Comparison of ENCODE assay signal across 1 cellular context in the genomic region with DNA sequence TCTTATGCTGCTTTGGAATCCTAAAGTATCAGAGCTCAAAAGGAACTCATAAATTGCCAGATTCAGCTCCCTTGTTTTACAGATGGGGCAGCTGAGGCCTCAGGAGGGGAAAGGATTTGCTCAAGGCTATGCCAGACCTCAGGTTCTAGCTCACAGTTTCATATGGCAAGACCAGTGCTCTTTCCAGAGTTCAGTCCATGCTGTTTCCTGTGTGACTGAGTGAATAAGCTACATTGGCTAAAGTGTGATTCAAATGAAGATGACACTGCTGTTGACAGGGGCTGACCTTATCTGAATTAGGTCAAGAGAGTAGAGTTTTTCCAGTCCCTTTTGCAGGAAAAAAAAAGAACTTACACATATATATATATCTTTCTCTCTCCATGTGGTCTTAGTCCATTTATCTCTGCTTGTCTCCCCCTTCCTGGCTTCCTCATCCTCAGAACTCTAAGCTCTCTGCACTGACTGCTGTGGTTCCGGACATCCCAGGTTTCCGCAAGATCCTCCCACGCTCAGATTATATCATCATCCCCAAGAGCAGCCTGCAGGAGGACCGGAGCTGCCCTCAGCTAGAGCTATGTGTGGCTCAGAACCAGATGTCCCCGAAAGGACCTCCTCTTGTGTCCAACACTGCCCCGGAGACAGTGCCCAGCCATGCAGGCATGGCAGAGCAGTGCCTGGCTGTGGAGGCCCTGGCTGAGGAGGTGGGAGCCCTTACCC.
TF ChIP-seq lines count a peak whose summit lies in the region.

No MANE protein-coding gene starts in this region.

TF ChIP-seq in GM12878, 131 proteins besides CTCF, POLR2A, EP300 and RAD21:
- TF ChIP-seq, protein P1, sequence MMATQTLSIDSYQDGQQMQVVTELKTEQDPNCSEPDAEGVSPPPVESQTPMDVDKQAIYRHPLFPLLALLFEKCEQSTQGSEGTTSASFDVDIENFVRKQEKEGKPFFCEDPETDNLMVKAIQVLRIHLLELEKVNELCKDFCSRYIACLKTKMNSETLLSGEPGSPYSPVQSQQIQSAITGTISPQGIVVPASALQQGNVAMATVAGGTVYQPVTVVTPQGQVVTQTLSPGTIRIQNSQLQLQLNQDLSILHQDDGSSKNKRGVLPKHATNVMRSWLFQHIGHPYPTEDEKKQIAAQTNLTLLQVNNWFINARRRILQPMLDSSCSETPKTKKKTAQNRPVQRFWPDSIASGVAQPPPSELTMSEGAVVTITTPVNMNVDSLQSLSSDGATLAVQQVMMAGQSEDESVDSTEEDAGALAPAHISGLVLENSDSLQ (IDR thresholded peaks at IDR 0.05) = no peak
- TF ChIP-seq SP1 (IDR thresholded peaks at IDR 0.05; ENCODE audit: low read depth, low read length) (no peak), ESRRA (IDR thresholded peaks at IDR 0.05; ENCODE audit: low read length) (no peak), SUPT20H (IDR thresholded peaks at IDR 0.05; ENCODE audit: borderline replicate concordance, control insufficient read depth, low read depth, low read length) (no peak), POLR2AphosphoS2 (IDR thresholded peaks at IDR 0.05; ENCODE audit: low read depth, low read length) (no peak), BACH1 (IDR thresholded peaks at IDR 0.05; ENCODE audit: borderline replicate concordance) (no peak), HDAC2 (IDR thresholded peaks at IDR 0.05) (no peak), SIX5 (IDR thresholded peaks at IDR 0.05; ENCODE audit: low read depth, low read length, severe bottlenecking) (no peak), CBX3 (IDR thresholded peaks at IDR 0.05; ENCODE audit: borderline replicate concordance, low read depth) (no peak), KDM1A (IDR thresholded peaks at IDR 0.05; ENCODE audit: borderline replicate concordance) (no peak), TAF1 (IDR thresholded peaks at IDR 0.05; ENCODE audit: borderline replicate concordance, low read depth, low read length) (no peak), STAT3 (IDR thresholded peaks at IDR 0.05; ENCODE audit: low read depth, low read length) (no peak), ZSCAN29 (IDR thresholded peaks at IDR 0.05) (no peak), MEF2B (IDR thresholded peaks at IDR 0.05; ENCODE audit: partially characterized antibody, poor library complexity, severe bottlenecking) (no peak), ZNF24 (IDR thresholded peaks at IDR 0.05) (no peak)
- TF ChIP-seq, protein P2, sequence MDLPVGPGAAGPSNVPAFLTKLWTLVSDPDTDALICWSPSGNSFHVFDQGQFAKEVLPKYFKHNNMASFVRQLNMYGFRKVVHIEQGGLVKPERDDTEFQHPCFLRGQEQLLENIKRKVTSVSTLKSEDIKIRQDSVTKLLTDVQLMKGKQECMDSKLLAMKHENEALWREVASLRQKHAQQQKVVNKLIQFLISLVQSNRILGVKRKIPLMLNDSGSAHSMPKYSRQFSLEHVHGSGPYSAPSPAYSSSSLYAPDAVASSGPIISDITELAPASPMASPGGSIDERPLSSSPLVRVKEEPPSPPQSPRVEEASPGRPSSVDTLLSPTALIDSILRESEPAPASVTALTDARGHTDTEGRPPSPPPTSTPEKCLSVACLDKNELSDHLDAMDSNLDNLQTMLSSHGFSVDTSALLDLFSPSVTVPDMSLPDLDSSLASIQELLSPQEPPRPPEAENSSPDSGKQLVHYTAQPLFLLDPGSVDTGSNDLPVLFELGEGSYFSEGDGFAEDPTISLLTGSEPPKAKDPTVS (IDR thresholded peaks at IDR 0.05; ENCODE audit: low read depth, low read length) = no peak
- TF ChIP-seq, protein P3, sequence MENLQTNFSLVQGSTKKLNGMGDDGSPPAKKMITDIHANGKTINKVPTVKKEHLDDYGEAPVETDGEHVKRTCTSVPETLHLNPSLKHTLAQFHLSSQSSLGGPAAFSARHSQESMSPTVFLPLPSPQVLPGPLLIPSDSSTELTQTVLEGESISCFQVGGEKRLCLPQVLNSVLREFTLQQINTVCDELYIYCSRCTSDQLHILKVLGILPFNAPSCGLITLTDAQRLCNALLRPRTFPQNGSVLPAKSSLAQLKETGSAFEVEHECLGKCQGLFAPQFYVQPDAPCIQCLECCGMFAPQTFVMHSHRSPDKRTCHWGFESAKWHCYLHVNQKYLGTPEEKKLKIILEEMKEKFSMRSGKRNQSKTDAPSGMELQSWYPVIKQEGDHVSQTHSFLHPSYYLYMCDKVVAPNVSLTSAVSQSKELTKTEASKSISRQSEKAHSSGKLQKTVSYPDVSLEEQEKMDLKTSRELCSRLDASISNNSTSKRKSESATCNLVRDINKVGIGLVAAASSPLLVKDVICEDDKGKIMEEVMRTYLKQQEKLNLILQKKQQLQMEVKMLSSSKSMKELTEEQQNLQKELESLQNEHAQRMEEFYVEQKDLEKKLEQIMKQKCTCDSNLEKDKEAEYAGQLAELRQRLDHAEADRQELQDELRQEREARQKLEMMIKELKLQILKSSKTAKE (IDR thresholded peaks at IDR 0.05; ENCODE audit: low read depth, poor library complexity, severe bottlenecking) = no peak
- TF ChIP-seq, protein P4, sequence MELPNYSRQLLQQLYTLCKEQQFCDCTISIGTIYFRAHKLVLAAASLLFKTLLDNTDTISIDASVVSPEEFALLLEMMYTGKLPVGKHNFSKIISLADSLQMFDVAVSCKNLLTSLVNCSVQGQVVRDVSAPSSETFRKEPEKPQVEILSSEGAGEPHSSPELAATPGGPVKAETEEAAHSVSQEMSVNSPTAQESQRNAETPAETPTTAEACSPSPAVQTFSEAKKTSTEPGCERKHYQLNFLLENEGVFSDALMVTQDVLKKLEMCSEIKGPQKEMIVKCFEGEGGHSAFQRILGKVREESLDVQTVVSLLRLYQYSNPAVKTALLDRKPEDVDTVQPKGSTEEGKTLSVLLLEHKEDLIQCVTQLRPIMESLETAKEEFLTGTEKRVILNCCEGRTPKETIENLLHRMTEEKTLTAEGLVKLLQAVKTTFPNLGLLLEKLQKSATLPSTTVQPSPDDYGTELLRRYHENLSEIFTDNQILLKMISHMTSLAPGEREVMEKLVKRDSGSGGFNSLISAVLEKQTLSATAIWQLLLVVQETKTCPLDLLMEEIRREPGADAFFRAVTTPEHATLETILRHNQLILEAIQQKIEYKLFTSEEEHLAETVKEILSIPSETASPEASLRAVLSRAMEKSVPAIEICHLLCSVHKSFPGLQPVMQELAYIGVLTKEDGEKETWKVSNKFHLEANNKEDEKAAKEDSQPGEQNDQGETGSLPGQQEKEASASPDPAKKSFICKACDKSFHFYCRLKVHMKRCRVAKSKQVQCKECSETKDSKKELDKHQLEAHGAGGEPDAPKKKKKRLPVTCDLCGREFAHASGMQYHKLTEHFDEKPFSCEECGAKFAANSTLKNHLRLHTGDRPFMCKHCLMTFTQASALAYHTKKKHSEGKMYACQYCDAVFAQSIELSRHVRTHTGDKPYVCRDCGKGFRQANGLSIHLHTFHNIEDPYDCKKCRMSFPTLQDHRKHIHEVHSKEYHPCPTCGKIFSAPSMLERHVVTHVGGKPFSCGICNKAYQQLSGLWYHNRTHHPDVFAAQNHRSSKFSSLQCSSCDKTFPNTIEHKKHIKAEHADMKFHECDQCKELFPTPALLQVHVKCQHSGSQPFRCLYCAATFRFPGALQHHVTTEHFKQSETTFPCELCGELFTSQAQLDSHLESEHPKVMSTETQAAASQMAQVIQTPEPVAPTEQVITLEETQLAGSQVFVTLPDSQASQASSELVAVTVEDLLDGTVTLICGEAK (IDR thresholded peaks at IDR 0.05; ENCODE audit: borderline replicate concordance) = no peak
